In the genomic region with DNA sequence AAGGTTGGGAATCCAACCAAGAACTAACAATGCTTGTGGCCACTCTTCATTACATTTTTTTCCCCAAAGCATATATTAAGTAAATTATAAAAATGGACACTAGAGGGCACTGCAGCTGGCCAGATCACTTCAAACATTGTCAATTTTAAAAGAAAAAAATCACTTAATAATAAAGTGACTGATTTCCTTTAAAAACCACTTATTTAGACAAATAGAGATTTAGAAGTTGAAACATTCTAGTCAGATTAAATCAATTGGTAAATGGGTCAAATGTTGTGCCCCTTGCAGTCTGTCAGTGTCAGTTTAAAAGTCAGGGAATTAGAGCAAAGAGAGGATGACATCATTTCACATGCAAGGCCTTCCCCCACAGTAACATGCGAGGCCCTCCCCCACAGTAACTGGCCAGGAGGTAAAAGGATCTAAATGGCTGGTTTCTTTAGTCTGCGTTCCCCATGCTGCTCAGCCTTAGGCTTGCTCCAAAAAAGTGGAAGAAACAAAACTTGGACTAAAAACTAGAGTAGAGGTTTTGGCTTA, we compare ENCODE assay signal across 8 cellular contexts.
DNase-seq lines count a peak whose midpoint lies in the region; ATAC-seq, FAIRE-seq and TF ChIP-seq lines count a peak whose summit lies in the region.

No MANE protein-coding gene starts in this region.

- no peaks in the 10 kb centered on the region for H4K20me1 ChIP-seq in astrocyte (ENCODE audit: insufficient read depth, low read length)

- no peak overlapping the region for H3K4me3 ChIP-seq in A549
- no peak overlapping the region for H3K4me3 ChIP-seq in GM12875 (ENCODE audit: low read depth, low read length)
- H3K4me3 ChIP-seq in astrocyte (ENCODE audit: insufficient read depth, low read depth, low read length), result no peak overlapping the region
- no peak overlapping the region for H3K4me3 ChIP-seq in upper lobe of right lung

- ATAC-seq in A549 (peak; percentile 50 to 78; a peak in 4 of 6 replicates), upper lobe of right lung (peak; percentile 92), GM21360 (IDR thresholded peaks at IDR 0.05; ENCODE audit: unreplicated experiment) (no peak), GM21619 (IDR thresholded peaks at IDR 0.05; ENCODE audit: unreplicated experiment) (no peak)

- peaks cover 6% of the 10 kb centered on the region for H3K4me1 Mint-ChIP-seq in astrocyte (ENCODE audit: low read depth, unreplicated experiment)

- intact Hi-C loops in upper lobe of right lung (cut with DNase I), result no loop called here

- H3K36me3 Mint-ChIP-seq in astrocyte (ENCODE audit: low read depth, unreplicated experiment), result no peaks in the 10 kb centered on the region

- no peaks in the 10 kb centered on the region for H3K9me3 Mint-ChIP-seq in astrocyte (ENCODE audit: unreplicated experiment)

- no peak for TF ChIP-seq EP300 in A549 (IDR thresholded peaks at IDR 0.05)

- POLR2A ChIA-PET in A549 (lab: Yijun Ruan, JAX), result no interaction called here

- H3K79me2 ChIP-seq in astrocyte (ENCODE audit: insufficient read depth, low read length), result no peaks in the 10 kb centered on the region

- H2AFZ ChIP-seq in astrocyte (ENCODE audit: low read depth, low read length), result no peak overlapping the region

- no peak for FAIRE-seq in A549 (lab: Jason Lieb, UNC)
- no peak for FAIRE-seq in astrocyte (lab: Jason Lieb, UNC)

- H3K36me3 ChIP-seq in astrocyte (ENCODE audit: insufficient read depth, low read length), result no peaks in the 10 kb centered on the region
- no peaks in the 10 kb centered on the region for H3K36me3 ChIP-seq in upper lobe of right lung

- CTCF ChIA-PET in A549 (lab: Yijun Ruan, JAX), result interaction anchor here (0.7 to 5.3 kb wide), 23 partner anchors 9 to 480 kb away, joined by 3 to 43 read pairs (median 4); a partner anchor contains a TSS

- DNase-seq in A549 (ENCODE audit: low read depth in 1 of 2, low spot score in 1 of 2) (peak in 1 of 2 experiments; percentile 54), NCI-H2196 (lab: John Stamatoyannopoulos, UW; ENCODE audit: unreplicated experiment) (peak; percentile 70), astrocyte (ENCODE audit: low read depth) (peak; percentile 64), islet precursor cell (peak; percentile 81), upper lobe of right lung (no peak)

- no peak overlapping the region for H3K4me3 Mint-ChIP-seq in astrocyte (ENCODE audit: unreplicated experiment)

- H3K27me3 ChIP-seq in astrocyte (ENCODE audit: insufficient read depth, low read length) (peaks cover 10% of the 10 kb centered on the region), upper lobe of right lung (no peaks in the 10 kb centered on the region)

- TF ChIP-seq CTCF in A549 (IDR thresholded peaks at IDR 0.05) (peak; percentile 88), GM12875 (IDR thresholded peaks at IDR 0.05; ENCODE audit: borderline replicate concordance, insufficient read depth, low read depth, low read length) (0 out of 2 replicates have a peak, but pooled peaks have one; percentile 16), astrocyte (IDR thresholded peaks at IDR 0.05; ENCODE audit: insufficient read depth, low read depth, low read length) (peak; percentile 63), upper lobe of right lung (IDR thresholded peaks at IDR 0.05) (peak; percentile 74)

- H3K27ac Mint-ChIP-seq in astrocyte (ENCODE audit: unreplicated experiment), result peak overlapping the region; percentile 10

- peaks cover 4% of the 10 kb centered on the region for H3K27me3 Mint-ChIP-seq in astrocyte (ENCODE audit: low read depth, unreplicated experiment)

- H3K9ac ChIP-seq in astrocyte (ENCODE audit: low read length), result no peak overlapping the region

- no peaks in the 10 kb centered on the region for H3K9me3 ChIP-seq in A549
- H3K9me3 ChIP-seq in astrocyte (ENCODE audit: insufficient read depth, low read depth, low read length), result no peaks in the 10 kb centered on the region
- H3K9me3 ChIP-seq in upper lobe of right lung, result no peaks in the 10 kb centered on the region

- H3K4me2 ChIP-seq in A549 (peak overlapping the region; percentile 45), astrocyte (ENCODE audit: low read length) (peak overlapping the region; percentile 27)

- peak overlapping the region in 1 of 2 experiments; percentile 54; a peak in 3 of 6 replicates for H3K27ac ChIP-seq in A549
- no peak overlapping the region for H3K27ac ChIP-seq in astrocyte (ENCODE audit: low read depth, low read length)
- H3K27ac ChIP-seq in upper lobe of right lung, result peak overlapping the region; percentile 31

- H3K4me1 ChIP-seq in A549 (peaks cover 43% of the 10 kb centered on the region), astrocyte (ENCODE audit: insufficient read depth, low read length) (peaks cover 4% of the 10 kb centered on the region), upper lobe of right lung (peaks cover 51% of the 10 kb centered on the region)

- WGBS in A549 (ENCODE audit: missing lambda C conversion rate), result 21% methylated on average over 2 of the region's 2 CpGs

- TF ChIP-seq RAD21 in A549 (conservative IDR thresholded peaks at IDR 0.05 in 1 of 2, IDR thresholded peaks at IDR 0.05 in 1 of 2), result peak; percentile 67 to 85

- no peak for TF ChIP-seq POLR2A in A549 (IDR thresholded peaks at IDR 0.05; ENCODE audit: low read length)

TF ChIP-seq in A549, 52 proteins besides CTCF, POLR2A, EP300 and RAD21:
- TF ChIP-seq HDAC2 (IDR thresholded peaks at IDR 0.05) (no peak), SMC3 (IDR thresholded peaks at IDR 0.05) (peak; percentile 79)

Comparison
In these comparisons a context has a peak if more than half of its experiments do, and no peak if none do; other contexts are left out.
1. ATAC-seq: peak in A549 (2 of 2) and upper lobe of right lung (single experiment); none in GM21360 (single experiment) and GM21619 (single experiment).
2. CTCF ChIP-seq: peak in every context shown above with its lines; median percentile 88 in A549; 74 in upper lobe of right lung; 63 in astrocyte; 16 in GM12875.